Comparison of ENCODE assay signal across 16 cellular contexts in genomic region chr5:164518049-164518740, GRCh38.
DNase-seq lines count a peak whose midpoint lies in the region; FAIRE-seq and TF ChIP-seq lines count a peak whose summit lies in the region.
"Had no signal": no experiment of that assay in that cellular context is flagged by ENCODE, and none has a peak within 500 bp of the region (broad histone marks: within the 10 kb centered on the region; RNA-seq: fewer than 3 reads in every experiment).

No MANE protein-coding gene starts in this region.

- no peak overlapping the region for H3K27ac ChIP-seq in breast epithelium
- H3K27ac ChIP-seq in VCaP = peak overlapping the region; percentile 88
- peak overlapping the region; percentile 24 for H3K27ac ChIP-seq in smooth muscle cell (ENCODE audit: low read depth)

- H3F3A ChIP-seq in smooth muscle cell (ENCODE audit: low read depth) = no peaks in the 10 kb centered on the region

- no peak for TF ChIP-seq CTCF in breast epithelium (IDR thresholded peaks at IDR 0.05)
- no peak for TF ChIP-seq CTCF in VCaP (conservative IDR thresholded peaks at IDR 0.05)
- TF ChIP-seq CTCF in smooth muscle cell (IDR thresholded peaks at IDR 0.05; ENCODE audit: borderline replicate concordance, insufficient read depth, poor library complexity, severe bottlenecking) = no peak

- no peaks in the 10 kb centered on the region for H3K9me3 ChIP-seq in breast epithelium
- no peaks in the 10 kb centered on the region for H3K9me3 ChIP-seq in smooth muscle cell (replicated peaks; ENCODE audit: low read depth)

- no peaks in the 10 kb centered on the region for H4K20me1 ChIP-seq in smooth muscle cell (ENCODE audit: low read depth)

- no peak overlapping the region for H3K4me3 ChIP-seq in breast epithelium
- no peak overlapping the region for H3K4me3 ChIP-seq in smooth muscle cell

- H3K36me3 ChIP-seq in breast epithelium (no peaks in the 10 kb centered on the region), smooth muscle cell (ENCODE audit: low read depth) (peaks cover 3% of the 10 kb centered on the region)

- H3K4me2 ChIP-seq in smooth muscle cell = peak overlapping the region; percentile 29

- H3K9ac ChIP-seq in smooth muscle cell (ENCODE audit: low read depth) = no peak overlapping the region

- no peak for FAIRE-seq in H54 (lab: Jason Lieb, UNC)
- FAIRE-seq: GM19239 had no signal

- DNase-seq in T47D (ENCODE audit: low read depth in 1 of 2, low spot score in 1 of 2) (peak; percentile 30 to 96), breast epithelium (ENCODE audit: low spot score in 2 of 2) (no peak), NOMO-1 treated with DMSO at 0.1 percent for 48 hours (lab: John Stamatoyannopoulos, UW; ENCODE audit: unreplicated experiment) (peak; percentile 60), smooth muscle cell (lab: John Stamatoyannopoulos, UW; ENCODE audit: unreplicated experiment) (no peak), activated gamma-delta T cell treated with Interleukin-2 at 50 U/mL for 16 hours (no peak), H54 (ENCODE audit: insufficient read length, low spot score) (no peak), EL (no peak)
- DNase-seq: COR-L47, H9, NCI-H1436, NCI-H2029 treated with DMSO at 0.1 percent for 48 hours, NCI-H2171 treated with DMSO at 0.1 percent for 48 hours, NCI-H774, SHP77 had no signal

- 48% methylated on average over 1 of the region's 1 CpG for WGBS in smooth muscle cell (ENCODE audit: low lambda C conversion rate)

- no peaks in the 10 kb centered on the region for H3K79me2 ChIP-seq in smooth muscle cell (ENCODE audit: low read depth)

- in situ Hi-C loops in T47D (cut with HindIII; ENCODE audit: low pct_unique_long_range_greater_than_20kb, low sequenced_read_pairs) = no loop called here

- intact Hi-C loops in breast epithelium (cut with DNase I; ENCODE audit: low total_unique reads) = no loop called here

- TF ChIP-seq POLR2A in breast epithelium (IDR thresholded peaks at IDR 0.05) (no peak), H54 (IDR thresholded peaks at IDR 0.05; ENCODE audit: low read depth, low read length) (no peak)

- peak overlapping the region; percentile 41 for H2AFZ ChIP-seq in smooth muscle cell (ENCODE audit: low read depth)

- H3K27me3 ChIP-seq in breast epithelium = no peaks in the 10 kb centered on the region
- H3K27me3 ChIP-seq in smooth muscle cell (ENCODE audit: low read depth) = no peaks in the 10 kb centered on the region

- H3K4me1 ChIP-seq in breast epithelium (no peaks in the 10 kb centered on the region), smooth muscle cell (ENCODE audit: low read depth) (peaks cover 5% of the 10 kb centered on the region)

Comparison
In these comparisons a context has a peak if more than half of its experiments do, and no peak if none do; other contexts are left out.
1. DNase-seq: peak in T47D (2 of 2) and NOMO-1 treated with DMSO at 0.1 percent for 48 hours (single experiment); none in breast epithelium (0 of 2), smooth muscle cell (single experiment), activated gamma-delta T cell treated with Interleukin-2 at 50 U/mL for 16 hours (single experiment), H54 (single experiment) and EL (single experiment).
2. H3K27ac ChIP-seq: peak in VCaP (single experiment) and smooth muscle cell (single experiment); none in breast epithelium (0 of 2).